9 cellular contexts compared by ENCODE assay signal in genomic region chr15:43197773-43198172, GRCh38. TPM values are rescaled to one million over a fixed set of nuclear protein-coding genes. Genes with fewer than 3 reads are reported as not detected.
"Had no signal": no experiment of that assay in that cellular context is flagged by ENCODE, and none has a peak within 500 bp of the region (broad histone marks: within the 10 kb centered on the region; RNA-seq: fewer than 3 reads in every experiment).

No MANE protein-coding gene starts in this region.

RNA-seq across cellular contexts. Expression of gene EPB42, which starts 23.0 kb away (rescaled TPM):
- total RNA-seq: HepG2, HT1080, IMR-90, M059J, OCI-LY7, PC-9, Peyer's patch, RPMI7951, SJCRH30 had no signal
- polyA plus RNA-seq: HepG2, IMR-90 had no signal
